16 cellular contexts compared by ENCODE assay signal in the genomic region with DNA sequence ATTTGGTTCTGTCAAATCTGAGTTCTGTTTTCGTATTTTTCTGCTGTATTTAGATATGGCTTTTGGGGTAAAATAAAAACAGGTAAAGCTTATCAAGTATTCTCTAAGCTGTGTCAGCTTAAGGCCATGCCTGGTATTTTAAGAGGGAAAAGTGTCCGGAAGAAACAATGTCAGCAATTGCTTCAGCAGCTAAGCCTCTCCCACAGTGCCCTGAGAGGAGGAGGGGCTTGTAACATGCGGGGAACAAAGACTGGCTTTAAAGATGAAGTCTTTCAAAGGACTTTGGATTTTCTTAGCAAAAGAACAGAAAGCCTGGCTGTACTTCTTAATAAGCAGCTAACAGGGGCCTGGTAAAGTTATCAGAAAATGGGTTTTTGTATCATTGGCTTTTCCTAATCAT.
DNase-seq lines count a peak whose midpoint lies in the region; ATAC-seq and TF ChIP-seq lines count a peak whose summit lies in the region.
"Had no signal": no experiment of that assay in that cellular context is flagged by ENCODE, and none has a peak within 500 bp of the region (broad histone marks: within the 10 kb centered on the region; RNA-seq: fewer than 3 reads in every experiment).

No MANE protein-coding gene starts in this region.

- H3K27me3 Mint-ChIP-seq in nephron (ENCODE audit: low read depth) = no peaks in the 10 kb centered on the region

- no peaks in the 10 kb centered on the region for H3K36me3 ChIP-seq in Peyer's patch
- H3K36me3 ChIP-seq: right lobe of liver had no signal

- no peak for ATAC-seq in left ventricle myocardium superior
- ATAC-seq: CD8-positive, alpha-beta T cell had no signal

- no peak overlapping the region for H3K4me3 ChIP-seq in Peyer's patch
- H3K4me3 ChIP-seq: MG63, right lobe of liver had no signal

- peak; percentile 26 for DNase-seq in cardiac septum (ENCODE audit: low spot score)
- DNase-seq in left ventricle myocardium superior = no peak
- peak; percentile 75 for DNase-seq in foreskin melanocyte
- no peak for DNase-seq in CD1c-positive myeloid dendritic cell (ENCODE audit: extremely low spot score)
- DNase-seq in mesenteric fat pad (ENCODE audit: low spot score) = no peak
- no peak for DNase-seq in DMS 273 treated with DMSO at 0.1 percent for 48 hours (lab: John Stamatoyannopoulos, UW)
- no peak for DNase-seq in Peyer's patch
- DNase-seq: activated naive CD4-positive, alpha-beta T cell; CD8-positive, alpha-beta T cell; GF-D8; MG63; NCI-H2029; right lobe of liver; SHP77 treated with DMSO at 0.1 percent for 48 hours had no signal

- H3K27ac Mint-ChIP-seq in nephron = peak overlapping the region; percentile 66 to 93 (median 89)
- H3K27ac Mint-ChIP-seq: CD8-positive, alpha-beta T cell had no signal

- H3K27me3 ChIP-seq in Peyer's patch = no peaks in the 10 kb centered on the region
- H3K27me3 ChIP-seq: MG63, right lobe of liver had no signal

- H3K4me1 Mint-ChIP-seq in nephron = peaks cover 29% of the 10 kb centered on the region
- H3K4me1 Mint-ChIP-seq: central memory CD8-positive, alpha-beta T cell had no signal

- no peak for TF ChIP-seq POLR2A in Peyer's patch (IDR thresholded peaks at IDR 0.05)

- H3K9me3 Mint-ChIP-seq in nephron = no peaks in the 10 kb centered on the region
- H3K9me3 Mint-ChIP-seq: CD8-positive, alpha-beta T cell; central memory CD8-positive, alpha-beta T cell had no signal

- no peaks in the 10 kb centered on the region for H3K4me1 ChIP-seq in Peyer's patch
- H3K4me1 ChIP-seq: right lobe of liver had no signal

- no peak overlapping the region for H3K27ac ChIP-seq in Peyer's patch
- H3K27ac ChIP-seq: right lobe of liver had no signal

- H3K9me3 ChIP-seq in Peyer's patch = no peaks in the 10 kb centered on the region
- H3K9me3 ChIP-seq: MG63, right lobe of liver had no signal

- intact Hi-C loops in cardiac septum (cut with DNase I) = no loop called here
- intact Hi-C loops in left ventricle myocardium superior (cut with micrococcal nuclease) = no loop called here

- peaks cover 54% of the 10 kb centered on the region for H3K36me3 Mint-ChIP-seq in nephron (ENCODE audit: low read depth)
- H3K36me3 Mint-ChIP-seq: CD8-positive, alpha-beta T cell had no signal

- no peak overlapping the region for H3K4me3 Mint-ChIP-seq in nephron
- H3K4me3 Mint-ChIP-seq: CD8-positive, alpha-beta T cell; central memory CD8-positive, alpha-beta T cell had no signal

- TF ChIP-seq CTCF in nephron (IDR thresholded peaks at IDR 0.05; ENCODE audit: unreplicated experiment in 3 of 3) (no peak), Peyer's patch (IDR thresholded peaks at IDR 0.05) (no peak)

Comparison
In these comparisons a context has a peak if more than half of its experiments do, and no peak if none do; other contexts are left out.
1. DNase-seq: peak in cardiac septum (single experiment) and foreskin melanocyte (single experiment); none in left ventricle myocardium superior (single experiment), CD1c-positive myeloid dendritic cell (single experiment), mesenteric fat pad (single experiment), DMS 273 treated with DMSO at 0.1 percent for 48 hours (single experiment) and Peyer's patch (0 of 3).